9 cellular contexts compared by ENCODE assay signal in genomic region chr12:123533672-123534643, GRCh38. TPM values are rescaled to one million over a fixed set of nuclear protein-coding genes. Genes with fewer than 3 reads are reported as not detected.
A peak's percentile ranks its signal among the peaks of the same experiment; 100 is the strongest.
DNase-seq lines count a peak whose midpoint lies in the region; ATAC-seq, FAIRE-seq and TF ChIP-seq lines count a peak whose summit lies in the region.
"Had no signal": no experiment of that assay in that cellular context is flagged by ENCODE, and none has a peak within 500 bp of the region (broad histone marks: within the 10 kb centered on the region; RNA-seq: fewer than 3 reads in every experiment).

Gene RILPL1, minus strand, starts transcription at chr12:123533719. Its CDS starts 237 bp downstream, at chr12:123533482.

- WGBS in gastroesophageal sphincter (ENCODE audit: low coverage in 1 of 2), 2 donors = 5% methylated on average over 4 of the region's 114 CpGs; no CpG with 5 or more reads in 1 of the 2 donors
- WGBS in testis, 2 donors = 0 to 1% methylated on average over 5 to 68 of the region's 114 CpGs

- no peak for TF ChIP-seq EP300 in gastroesophageal sphincter (IDR thresholded peaks at IDR 0.05)

- H3K9me3 ChIP-seq in gastroesophageal sphincter (no peaks in the 10 kb centered on the region), testis (no peaks in the 10 kb centered on the region)

- H3K4me3 ChIP-seq in gastroesophageal sphincter = peak within 1 kb of the TSS; percentile 57 to 84
- H3K4me3 ChIP-seq in testis = peak within 1 kb of the TSS; percentile 61 to 74

- H3K9me3 Mint-ChIP-seq in neural crest cell = no peaks in the 10 kb centered on the region

- H3K4me1 Mint-ChIP-seq in neural crest cell = peaks cover 29% of the 10 kb centered on the region

- intact Hi-C loops in testis (cut with DNase I; ENCODE audit: low total_unique reads) = no loop called here

- peak within 1 kb of the TSS; percentile 69 to 97 (median 92) for H3K27ac ChIP-seq in gastroesophageal sphincter
- peak within 1 kb of the TSS; percentile 20 to 86 for H3K27ac ChIP-seq in testis

- no peak for FAIRE-seq in RCC 7860 (lab: Jason Lieb, UNC)
- FAIRE-seq: islet of Langerhans had no signal

- peak; percentile 66 for DNase-seq in ELR (ENCODE audit: low read depth)
- DNase-seq in RCC 7860 (ENCODE audit: low spot score) = peak; percentile 9
- peak; percentile 52 for DNase-seq in activated naive CD4-positive, alpha-beta T cell treated with Interleukin-2 at 50 U/mL for 16 hours
- peak; percentile 61 for DNase-seq in neural crest cell (ENCODE audit: low read depth, low spot score)
- peak; percentile 58 for DNase-seq in testis

- H3K4me3 Mint-ChIP-seq in neural crest cell = peak within 1 kb of the TSS; percentile 92

- H3K27me3 ChIP-seq in gastroesophageal sphincter = no peaks in the 10 kb centered on the region
- no peaks in the 10 kb centered on the region for H3K27me3 ChIP-seq in testis

- H3K36me3 ChIP-seq in gastroesophageal sphincter (no peaks in the 10 kb centered on the region), testis (ENCODE audit: low read depth, missing control alignments) (no peaks in the 10 kb centered on the region)

- TF ChIP-seq POLR2A in gastroesophageal sphincter (IDR thresholded peaks at IDR 0.05) = peak; percentile 17 to 21
- no peak for TF ChIP-seq POLR2A in testis (IDR thresholded peaks at IDR 0.05)

- TF ChIP-seq CTCF in gastroesophageal sphincter (IDR thresholded peaks at IDR 0.05) = peak in 3 of 4 experiments; percentile 34 to 43 (median 38)
- TF ChIP-seq CTCF in neural crest cell (conservative IDR thresholded peaks at IDR 0.05) = peak; percentile 56
- peak in 2 of 3 experiments; percentile 9 to 21 for TF ChIP-seq CTCF in testis (IDR thresholded peaks at IDR 0.05)

- peaks cover 0 to 47% (median 15%) of the 10 kb centered on the region in 3 donors for H3K4me1 ChIP-seq in gastroesophageal sphincter
- H3K4me1 ChIP-seq in testis = peaks cover 19% of the 10 kb centered on the region

- H3K27ac Mint-ChIP-seq in neural crest cell (ENCODE audit: unreplicated experiment) = peak within 1 kb of the TSS; percentile 94

- peaks cover 5% of the 10 kb centered on the region for H3K36me3 Mint-ChIP-seq in neural crest cell (ENCODE audit: low read depth)

- peaks cover 2% of the 10 kb centered on the region for H3K27me3 Mint-ChIP-seq in neural crest cell (ENCODE audit: low read depth)

- ATAC-seq in HG02759 (IDR thresholded peaks at IDR 0.05; ENCODE audit: unreplicated experiment) (peak; percentile 73), gastroesophageal sphincter (peak; percentile 79), GM19328 (IDR thresholded peaks at IDR 0.05; ENCODE audit: unreplicated experiment) (no peak)

RNA-seq across cellular contexts. Expression of gene RILPL1, which starts in this region (rescaled TPM):
- total RNA-seq in gastroesophageal sphincter = 10 to 100 TPM; 10.8 to 46.1 (median 24.3) TPM
- 23.5 and 24.9 TPM in 2 replicates for total RNA-seq in neural crest cell
- total RNA-seq in testis = 10 to 100 TPM; 16.8 to 20.9 TPM
- polyA plus RNA-seq in testis (ENCODE audit: insufficient read depth, low read depth, low replicate concordance) = 14.8 TPM

Comparison
In these comparisons a context has a peak if more than half of its experiments do, and no peak if none do; other contexts are left out.
1. DNase-seq: peak in every context shown above with its lines; median percentile 66 in ELR; 61 in neural crest cell; 58 in testis; 52 in activated naive CD4-positive, alpha-beta T cell treated with Interleukin-2 at 50 U/mL for 16 hours; 9 in RCC 7860.